Comparison of ENCODE assay signal across 7 cellular contexts in genomic region chr10:103367379-103367781, GRCh38. TPM values are rescaled to one million over a fixed set of nuclear protein-coding genes. Genes with fewer than 3 reads are reported as not detected.
A peak's percentile ranks its signal among the peaks of the same experiment; 100 is the strongest.
DNase-seq lines count a peak whose midpoint lies in the region; ATAC-seq, FAIRE-seq and TF ChIP-seq lines count a peak whose summit lies in the region.

No MANE protein-coding gene starts in this region.

- H3K27ac ChIP-seq in HEK293 (ENCODE audit: extremely low read depth, low read depth, low read length) (peak overlapping the region; percentile 71), WERI-Rb-1 (peak overlapping the region; percentile 91), gastroesophageal sphincter (peak overlapping the region; percentile 43 to 93 (median 91)), skin epidermis (peak overlapping the region in 19 of 21 experiments; percentile 71 to 96 (median 92))

- TF ChIP-seq POLR2A in gastroesophageal sphincter (IDR thresholded peaks at IDR 0.05) (no peak), GM12891 (IDR thresholded peaks at IDR 0.05; ENCODE audit: low read depth, low read length) (no peak)

- no peak for TF ChIP-seq EP300 in gastroesophageal sphincter (IDR thresholded peaks at IDR 0.05)

- 62 to 71% methylated on average over 7 of the region's 10 CpGs for WGBS in gastroesophageal sphincter (ENCODE audit: low coverage in 1 of 2), 2 donors

- DNase-seq in WERI-Rb-1, result no peak
- no peak for DNase-seq in GM12891 (ENCODE audit: insufficient read length, low spot score)
- no peak for DNase-seq in cerebellum (ENCODE audit: low spot score)
- no peak for DNase-seq in foreskin melanocyte

- POLR2A ChIA-PET in HEK293 (lab: Yijun Ruan, JAX), result interaction anchor here (0.6 to 2.1 kb wide), 9 partner anchors 13 to 1091 kb away, joined by 3 to 21 read pairs (median 4); partner anchors contain the start of genes ATP5MK, CALHM2, NEURL1 and PCGF6

- H3K9me3 ChIP-seq in HEK293 (ENCODE audit: control insufficient read depth, insufficient read depth, low read depth, low read length), result no peaks in the 10 kb centered on the region
- H3K9me3 ChIP-seq in WERI-Rb-1 (ENCODE audit: severe bottlenecking), result no peaks in the 10 kb centered on the region
- no peaks in the 10 kb centered on the region for H3K9me3 ChIP-seq in gastroesophageal sphincter

- peak overlapping the region; percentile 98 for H3K4me3 ChIP-seq in HEK293 (ENCODE audit: low read depth, low read length)
- H3K4me3 ChIP-seq in WERI-Rb-1 (ENCODE audit: low read depth, low read length), result peak overlapping the region; percentile 95
- peak overlapping the region; percentile 76 to 79 for H3K4me3 ChIP-seq in gastroesophageal sphincter
- H3K4me3 ChIP-seq in skin epidermis, result peak overlapping the region; percentile 73 to 100 (median 98)

- ATAC-seq in gastroesophageal sphincter, result no peak

- no peak for FAIRE-seq in GM12891 (lab: Jason Lieb, UNC)

- H3K4me1 ChIP-seq in HEK293 (ENCODE audit: control insufficient read depth, insufficient read depth, low read length) (peaks cover 3% of the 10 kb centered on the region; the same call in 1 of the 2 replicates), gastroesophageal sphincter (peaks cover 0 to 28% (median 0%) of the 10 kb centered on the region in 3 donors)

- no peak for TF ChIP-seq CTCF in HEK293 (tag by site-specific recombination; IDR thresholded peaks at IDR 0.05)
- no peak for TF ChIP-seq CTCF in WERI-Rb-1 (IDR thresholded peaks at IDR 0.05; ENCODE audit: low read depth, low read length)
- no peak for TF ChIP-seq CTCF in gastroesophageal sphincter (IDR thresholded peaks at IDR 0.05)

- H3K36me3 ChIP-seq in HEK293 (ENCODE audit: control insufficient read depth in 2 of 2, insufficient read depth in 1 of 2, low read length in 2 of 2) (peaks cover 0 to 4% of the 10 kb centered on the region in 2 experiments; a peak in 1 of 3 replicates), WERI-Rb-1 (peaks cover 5% of the 10 kb centered on the region; the same call in 1 of the 2 replicates), gastroesophageal sphincter (no peaks in the 10 kb centered on the region)

- H3K27me3 ChIP-seq in WERI-Rb-1 (ENCODE audit: insufficient read depth, low read depth, severe bottlenecking) (no peaks in the 10 kb centered on the region), gastroesophageal sphincter (no peaks in the 10 kb centered on the region)

- CTCF ChIA-PET in HEK293 (lab: Yijun Ruan, JAX), result interaction anchor here (0.6 kb wide), 1 partner anchor 549 kb away, joined by 3 read pairs; no protein-coding TSS in a partner anchor

TF ChIP-seq in HEK293, 187 proteins besides CTCF, POLR2A, EP300 and RAD21 (continues in another document):
- TF ChIP-seq ZNF704 (tag by site-specific recombination; IDR thresholded peaks at IDR 0.05) (no peak), ZBTB8A (tag by site-specific recombination; IDR thresholded peaks at IDR 0.05) (0 out of 2 replicates have a peak, but pooled peaks have one; percentile 10), ZNF785 (tag by site-specific recombination; IDR thresholded peaks at IDR 0.05) (no peak), ZNF654 (tag by site-specific recombination; IDR thresholded peaks at IDR 0.05; ENCODE audit: low read depth) (no peak), ZNF341 (tag by site-specific recombination; IDR thresholded peaks at IDR 0.05; ENCODE audit: low read depth) (peak; percentile 78), MEIS1 (CRISPR knock-in tag; IDR thresholded peaks at IDR 0.05; ENCODE audit: borderline replicate concordance) (no peak), ZSCAN16 (tag by site-specific recombination; IDR thresholded peaks at IDR 0.05) (no peak)

TF ChIP-seq in GM12891, 5 proteins besides CTCF, POLR2A, EP300 and RAD21:
- no peak for TF ChIP-seq PAX5 (IDR thresholded peaks at IDR 0.05; ENCODE audit: insufficient read depth, low read length, severe bottlenecking)
- TF ChIP-seq POU2F2 (IDR thresholded peaks at IDR 0.05; ENCODE audit: low read depth, low read length), result no peak
- TF ChIP-seq TAF1 (IDR thresholded peaks at IDR 0.05; ENCODE audit: low read depth, low read length), result no peak
- no peak for TF ChIP-seq SPI1 (IDR thresholded peaks at IDR 0.05; ENCODE audit: low read depth, low read length)
- no peak for TF ChIP-seq POLR2AphosphoS5 (IDR thresholded peaks at IDR 0.05; ENCODE audit: low read depth, low read length)
TF ChIP-seq in GM12891: peak in this region for 0.

RNA-seq across cellular contexts. Expression of gene TAF5, which starts 0.4 kb away (rescaled TPM):
- 1 to 10 TPM; 4.0 to 6.7 (median 4.3) TPM for total RNA-seq in gastroesophageal sphincter
- polyA plus RNA-seq in GM12891 (2012; ENCODE audit: low read depth, missing spikeins), result 3.6 TPM
- total RNA-seq in cerebellum, result 6.9 TPM

RNA-seq across cellular contexts. Expression of gene PCGF6, which starts 16.4 kb away (rescaled TPM):
- total RNA-seq in gastroesophageal sphincter (10 to 100 TPM; 11.7 to 19.1 (median 17.1) TPM), cerebellum (10.0 TPM)
- polyA plus RNA-seq in GM12891 (2012; ENCODE audit: low read depth, missing spikeins), result 7.5 TPM

RNA-seq across cellular contexts. Expression of gene ATP5MK, which starts 28.9 kb away (rescaled TPM):
- total RNA-seq in gastroesophageal sphincter (100 to 1,000 TPM; 321 to 561 (median 470) TPM), cerebellum (88.2 TPM)
- polyA plus RNA-seq in GM12891 (2012; ENCODE audit: low read depth, missing spikeins), result 964 TPM

RNA-seq across cellular contexts. Expression of gene PDCD11, which starts 29.0 kb away (rescaled TPM):
- total RNA-seq in gastroesophageal sphincter, result 10 to 100 TPM; 14.3 to 21.7 (median 17.6) TPM
- 28.8 TPM for polyA plus RNA-seq in GM12891 (2012; ENCODE audit: low read depth, missing spikeins)
- 22.3 TPM for total RNA-seq in cerebellum
